Comparison of ENCODE assay signal across 8 cellular contexts in the genomic region with DNA sequence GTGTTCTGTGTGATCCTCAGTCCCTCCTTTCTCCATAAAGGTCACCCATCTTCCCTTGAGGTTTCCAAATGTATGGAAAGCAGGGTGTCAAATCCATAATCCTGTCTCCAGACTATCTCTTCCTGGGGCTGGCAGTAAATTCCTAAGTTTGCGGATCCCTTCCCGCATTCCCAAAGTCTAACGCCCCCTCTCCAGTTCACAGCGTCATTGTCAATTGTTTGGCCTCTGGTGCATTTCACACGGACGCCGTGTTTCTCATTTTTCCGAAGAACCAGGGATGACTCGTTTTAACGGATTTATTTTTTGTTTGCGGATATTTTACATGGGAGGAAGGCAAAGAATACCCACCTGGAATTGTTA. TPM values are rescaled to one million over a fixed set of nuclear protein-coding genes. Genes with fewer than 3 reads are reported as not detected.
DNase-seq lines count a peak whose midpoint lies in the region; ATAC-seq and TF ChIP-seq lines count a peak whose summit lies in the region.

No MANE protein-coding gene starts in this region.

- TF ChIP-seq CTCF in activated CD8-positive, alpha-beta T cell treated with anti-CD3 and anti-CD28 coated beads for 36 hours (IDR thresholded peaks at IDR 0.05), result no peak
- TF ChIP-seq CTCF in gastroesophageal sphincter (IDR thresholded peaks at IDR 0.05) (no peak), sigmoid colon (IDR thresholded peaks at IDR 0.05) (no peak), foreskin keratinocyte (conservative IDR thresholded peaks at IDR 0.05) (no peak)

- peaks cover 0 to 15% (median 0%) of the 10 kb centered on the region in 3 donors for H3K4me1 ChIP-seq in gastroesophageal sphincter
- peaks cover 0 to 17% (median 9%) of the 10 kb centered on the region in 4 donors for H3K4me1 ChIP-seq in sigmoid colon
- H3K4me1 ChIP-seq in foreskin keratinocyte, result no peaks in the 10 kb centered on the region

- H3K27me3 Mint-ChIP-seq in activated CD8-positive, alpha-beta T cell treated with anti-CD3 and anti-CD28 coated beads for 36 hours, result no peaks in the 10 kb centered on the region

- H3K27ac Mint-ChIP-seq in activated CD8-positive, alpha-beta T cell treated with anti-CD3 and anti-CD28 coated beads for 36 hours, result peak overlapping the region; percentile 80

- DNase-seq in COLO668 (lab: John Stamatoyannopoulos, UW; ENCODE audit: unreplicated experiment), result peak; percentile 20
- DNase-seq in activated CD8-positive, alpha-beta T cell treated with anti-CD3 and anti-CD28 coated beads for 36 hours, result no peak
- no peak for DNase-seq in sigmoid colon
- DNase-seq in foreskin keratinocyte, result no peak

- peaks cover 62% of the 10 kb centered on the region for H3K36me3 Mint-ChIP-seq in activated CD8-positive, alpha-beta T cell treated with anti-CD3 and anti-CD28 coated beads for 36 hours (ENCODE audit: low read depth)

- peak overlapping the region; percentile 75 for H3K4me3 Mint-ChIP-seq in activated CD8-positive, alpha-beta T cell treated with anti-CD3 and anti-CD28 coated beads for 36 hours

- TF ChIP-seq POLR2A in gastroesophageal sphincter (IDR thresholded peaks at IDR 0.05) (no peak), sigmoid colon (IDR thresholded peaks at IDR 0.05) (no peak)

- H3K36me3 ChIP-seq in gastroesophageal sphincter, result peaks cover 0 to 13% of the 10 kb centered on the region in 2 donors
- peaks cover 0 to 20% (median 0%) of the 10 kb centered on the region in 4 donors for H3K36me3 ChIP-seq in sigmoid colon

- ATAC-seq in activated CD8-positive, alpha-beta T cell treated with anti-CD3 and anti-CD28 coated beads for 36 hours, result no peak
- no peak for ATAC-seq in gastroesophageal sphincter
- no peak for ATAC-seq in foreskin keratinocyte
- no peak for ATAC-seq in HG03520 (IDR thresholded peaks at IDR 0.05; ENCODE audit: unreplicated experiment)
- no peak for ATAC-seq in GM18861 (IDR thresholded peaks at IDR 0.05; ENCODE audit: unreplicated experiment)
- ATAC-seq in HG03354 (IDR thresholded peaks at IDR 0.05; ENCODE audit: poor library complexity, severe bottlenecking, unreplicated experiment), result no peak

- H3K27me3 ChIP-seq in gastroesophageal sphincter, result no peaks in the 10 kb centered on the region
- H3K27me3 ChIP-seq in sigmoid colon, result no peaks in the 10 kb centered on the region
- H3K27me3 ChIP-seq in foreskin keratinocyte, result no peaks in the 10 kb centered on the region

- H3K27ac ChIP-seq in gastroesophageal sphincter (peak overlapping the region; percentile 41 to 89 (median 84)), sigmoid colon (peak overlapping the region; percentile 84 to 86 (median 84)), foreskin keratinocyte (no peak overlapping the region)

- peaks cover 36% of the 10 kb centered on the region for H3K9me3 Mint-ChIP-seq in activated CD8-positive, alpha-beta T cell treated with anti-CD3 and anti-CD28 coated beads for 36 hours

- intact Hi-C loops in activated CD8-positive, alpha-beta T cell treated with anti-CD3 and anti-CD28 coated beads for 36 hours (cut with micrococcal nuclease), result no loop called here
- intact Hi-C loops in sigmoid colon (cut with DNase I), result loop anchor here (10.0 kb wide), 2 partner anchors 99 to 169 kb away; a partner anchor contains a TSS

- H3K4me1 Mint-ChIP-seq in activated CD8-positive, alpha-beta T cell treated with anti-CD3 and anti-CD28 coated beads for 36 hours (ENCODE audit: low read depth), result peaks cover 28% of the 10 kb centered on the region

- POLR2A ChIA-PET in activated CD8-positive, alpha-beta T cell treated with anti-CD3 and anti-CD28 coated beads for 36 hours (lab: Charles Lee), result interaction anchor here (1.0 to 1.7 kb wide), 2 partner anchors 137 to 170 kb away, joined by 4 to 10 read pairs; a partner anchor contains a TSS

- H3K4me3 ChIP-seq in gastroesophageal sphincter (peak overlapping the region; percentile 77 to 85), sigmoid colon (peak overlapping the region; percentile 68 to 81 (median 72))

- WGBS in gastroesophageal sphincter (ENCODE audit: low coverage in 1 of 2), 2 donors, result 0 to 3% methylated on average over 8 to 11 of the region's 11 CpGs
- 10% methylated on average over 11 of the region's 11 CpGs for WGBS in sigmoid colon, 2 donors

- H3K9me3 ChIP-seq in gastroesophageal sphincter (peaks cover 0 to 36% (median 0%) of the 10 kb centered on the region in 3 donors), sigmoid colon (peaks cover 0 to 13% (median 0%) of the 10 kb centered on the region in 4 donors)

- CTCF ChIA-PET in activated CD8-positive, alpha-beta T cell treated with anti-CD3 and anti-CD28 coated beads for 36 hours (lab: Charles Lee), result no interaction called here

- TF ChIP-seq EP300 in gastroesophageal sphincter (IDR thresholded peaks at IDR 0.05), result no peak
- no peak for TF ChIP-seq EP300 in sigmoid colon (IDR thresholded peaks at IDR 0.05)

RNA-seq across cellular contexts. Expression of a gene that starts 32.6 kb away (rescaled TPM):
- total RNA-seq in activated CD8-positive, alpha-beta T cell treated with anti-CD3 and anti-CD28 coated beads for 36 hours, result 10 to 100 TPM; 10.2 to 10.3 TPM
- 10 to 100 TPM in 3 of 4 donors, 1 to 10 TPM in 1; 8.7 to 19.6 (median 11.5) TPM for total RNA-seq in gastroesophageal sphincter
- 10 to 100 TPM in 2 of 4 donors, 1 to 10 TPM in 2; 9.2 to 15.5 (median 10.1) TPM for total RNA-seq in sigmoid colon
- polyA plus RNA-seq in sigmoid colon, result 1 to 10 TPM; 1.6 to 4.7 (median 3.6) TPM
- total RNA-seq in foreskin keratinocyte, result 3.8 TPM in 2 replicates
- polyA plus RNA-seq in foreskin keratinocyte, result 0.82 and 0.84 TPM in 2 replicates

RNA-seq across cellular contexts. Expression of a gene that starts 38.9 kb away (rescaled TPM):
- 1 to 10 TPM; 3.9 to 4.6 TPM for total RNA-seq in activated CD8-positive, alpha-beta T cell treated with anti-CD3 and anti-CD28 coated beads for 36 hours
- 10 to 100 TPM in 1 of 4 donors, 1 to 10 TPM in 3; 7.3 to 11.4 (median 8.0) TPM for total RNA-seq in gastroesophageal sphincter
- 1 to 10 TPM; 5.0 to 8.0 (median 6.9) TPM for total RNA-seq in sigmoid colon
- polyA plus RNA-seq in sigmoid colon, result 1 to 10 TPM in 2 of 3 donors, not detected in 1; 1.7 to 1.8 TPM
- total RNA-seq in foreskin keratinocyte, result 6.6 and 6.7 TPM in 2 replicates
- polyA plus RNA-seq in foreskin keratinocyte, result 1.9 and 2.5 TPM in 2 replicates

RNA-seq across cellular contexts. Expression of a gene that starts 55.3 kb away (rescaled TPM):
- 1 to 10 TPM; 2.0 to 3.0 TPM for total RNA-seq in activated CD8-positive, alpha-beta T cell treated with anti-CD3 and anti-CD28 coated beads for 36 hours
- total RNA-seq in gastroesophageal sphincter, result 1 to 10 TPM; 1.9 to 4.9 (median 3.1) TPM
- 1 to 10 TPM; 2.2 to 8.0 (median 2.6) TPM for total RNA-seq in sigmoid colon
- 1 to 10 TPM; 3.2 to 9.9 (median 9.6) TPM for polyA plus RNA-seq in sigmoid colon
- 4.4 and 5.5 TPM in 2 replicates for total RNA-seq in foreskin keratinocyte
- 1.2 and 1.3 TPM in 2 replicates for polyA plus RNA-seq in foreskin keratinocyte
